In the genomic region with DNA sequence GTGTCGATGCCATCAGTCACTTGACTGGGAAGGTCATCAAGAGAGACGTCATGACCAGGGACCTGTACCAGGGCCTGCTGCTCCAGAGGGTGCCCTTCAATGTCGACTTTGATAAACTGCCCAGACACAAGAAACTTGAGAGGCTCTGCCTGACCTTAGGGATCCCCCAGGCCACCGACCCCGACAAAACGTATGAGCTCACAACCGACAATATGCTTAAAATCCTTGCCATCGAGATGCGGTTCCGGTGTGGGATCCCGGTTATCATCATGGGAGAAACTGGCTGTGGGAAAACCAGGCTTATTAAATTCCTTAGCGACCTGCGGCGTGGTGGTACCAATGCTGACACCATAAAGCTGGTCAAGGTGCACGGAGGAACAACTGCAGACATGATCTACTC, we compare ENCODE assay signal across 17 cellular contexts.
DNase-seq lines count a peak whose midpoint lies in the region; FAIRE-seq and TF ChIP-seq lines count a peak whose summit lies in the region.
"Had no signal": no experiment of that assay in that cellular context is flagged by ENCODE, and none has a peak within 500 bp of the region (broad histone marks: within the 10 kb centered on the region; RNA-seq: fewer than 3 reads in every experiment).

No MANE protein-coding gene starts in this region.

- H3K27me3 Mint-ChIP-seq in progenitor cell of endocrine pancreas (no peaks in the 10 kb centered on the region), mesothelial cell of epicardium (ENCODE audit: low read depth) (no peaks in the 10 kb centered on the region)
- H3K27me3 Mint-ChIP-seq: CD4-positive, alpha-beta memory T cell had no signal

- H3K14ac ChIP-seq in H1 (ENCODE audit: insufficient read length): no peak overlapping the region

- H3K9ac ChIP-seq in H1 (replicated peaks in 1 of 4; ENCODE audit: extremely low read depth in 1 of 4, low read depth in 3 of 4, low read length in 3 of 4): no peak overlapping the region

- peaks cover 38 to 70% (median 60%) of the 10 kb centered on the region in 4 experiments for H3K36me3 ChIP-seq in H1 (ENCODE audit: control insufficient read depth in 2 of 4, insufficient read depth in 4 of 4, low read length in 3 of 4)

- no peak overlapping the region for H3K4me2 ChIP-seq in H1 (ENCODE audit: insufficient read depth in 1 of 2, low read depth in 2 of 2, low read length in 2 of 2)
- H3K4me2 ChIP-seq: A549 had no signal

- 89% methylated on average over 15 of the region's 15 CpGs; no CpG with 5 or more reads in 1 of the 2 experiments for WGBS in H1 (ENCODE audit: extremely low coverage in 1 of 2, insufficient coverage in 1 of 2, insufficient read length in 1 of 2, insufficient replicate concordance in 2 of 2, low coverage in 1 of 2, low lambda C conversion rate in 2 of 2, missing lambda C conversion rate in 1 of 2), 2 experiments

- H3K27me3 ChIP-seq in H1 (replicated peaks in 1 of 4; ENCODE audit: control insufficient read depth in 3 of 4, extremely low read depth in 1 of 4, insufficient read depth in 3 of 4, low read length in 3 of 4): no peaks in the 10 kb centered on the region
- H3K27me3 ChIP-seq: BE2C had no signal

- no peak overlapping the region for H2AK5ac ChIP-seq in H1 (ENCODE audit: low read depth, low read length)

- peak overlapping the region; percentile 59 for H3K27ac Mint-ChIP-seq in progenitor cell of endocrine pancreas
- H3K27ac Mint-ChIP-seq in mesothelial cell of epicardium: no peak overlapping the region

- POLR2A ChIA-PET in H1 (lab: Charles Lee; ENCODE audit: partially characterized antibody): no interaction called here

- FAIRE-seq in H1 (lab: Jason Lieb, UNC): no peak
- FAIRE-seq: A549, G401.6, GM12891 had no signal

- H2AFZ ChIP-seq in H1 (ENCODE audit: low read length): no peak overlapping the region

- H2BK5ac ChIP-seq in H1 (ENCODE audit: low read depth, low read length): no peak overlapping the region

- no peak overlapping the region for H2BK20ac ChIP-seq in H1 (ENCODE audit: low read length)

- H2BK15ac ChIP-seq in H1 (ENCODE audit: low read length): no peak overlapping the region

- no peak overlapping the region for H4K5ac ChIP-seq in H1 (ENCODE audit: insufficient read length, low read depth, low read length)

- no peak overlapping the region for H4K91ac ChIP-seq in H1 (replicated peaks; ENCODE audit: insufficient read length, low read length)

- TF ChIP-seq RAD21 in H1 (IDR thresholded peaks at IDR 0.05 in 1 of 2, conservative IDR thresholded peaks at IDR 0.05 in 1 of 2; ENCODE audit: low read depth in 2 of 2, low read length in 2 of 2): no peak

- H3K18ac ChIP-seq in H1 (ENCODE audit: extremely low read depth, low read length): no peak overlapping the region

- DNase-seq in activated effector memory CD4-positive, alpha-beta T cell treated with anti-CD3 and anti-CD28 coated beads, Interleukin-2, amount 50 U/mL, for 16 hours: peak; percentile 47
- DNase-seq in activated effector memory CD4-positive, alpha-beta T cell treated with Interleukin-2 at 50 U/mL for 16 hours: no peak
- DNase-seq in H1 (ENCODE audit: low read depth in 1 of 2, low spot score in 2 of 2) (no peak), progenitor cell of endocrine pancreas (ENCODE audit: low spot score, unreplicated experiment) (no peak), mesothelial cell of epicardium (ENCODE audit: low spot score in 2 of 2, unreplicated experiment in 2 of 2) (no peak), dermis blood vessel endothelial cell (no peak)
- DNase-seq: BE2C; CD4-positive, alpha-beta memory T cell; DMS79 treated with DMSO at 0.1 percent for 48 hours; EL; GOT3 had no signal

- TF ChIP-seq EP300 in H1 (IDR thresholded peaks at IDR 0.05; ENCODE audit: borderline replicate concordance in 1 of 2, low read depth in 2 of 2, low read length in 2 of 2): no peak

- no peak for TF ChIP-seq CTCF in H1 (IDR thresholded peaks at IDR 0.05; ENCODE audit: control extremely low read depth in 1 of 3, insufficient read depth in 1 of 3, low read depth in 1 of 3, low read length in 3 of 3)
- TF ChIP-seq CTCF in progenitor cell of endocrine pancreas (IDR thresholded peaks at IDR 0.05; ENCODE audit: unreplicated experiment): no peak
- TF ChIP-seq CTCF in mesothelial cell of epicardium (IDR thresholded peaks at IDR 0.05; ENCODE audit: unreplicated experiment): no peak

- no peak overlapping the region for H3K4ac ChIP-seq in H1 (replicated peaks; ENCODE audit: insufficient read length, low read depth, low read length)

- H3K36me3 Mint-ChIP-seq in progenitor cell of endocrine pancreas (ENCODE audit: insufficient read depth) (peaks cover 26% of the 10 kb centered on the region), mesothelial cell of epicardium (peaks cover 63% of the 10 kb centered on the region)

- no peak overlapping the region for H3K4me3 ChIP-seq in H1 (ENCODE audit: extremely low read depth in 1 of 4, insufficient read depth in 2 of 4, low read depth in 3 of 4, low read length in 4 of 4)
- H3K4me3 ChIP-seq: A549, HAP-1 had no signal

- no peak overlapping the region for H2BK12ac ChIP-seq in H1 (ENCODE audit: low read depth, low read length)

- TF ChIP-seq POLR2A in H1 (IDR thresholded peaks at IDR 0.05; ENCODE audit: control extremely low read depth in 1 of 2, low read depth in 2 of 2, low read length in 2 of 2): no peak

- no peaks in the 10 kb centered on the region for H3K9me3 ChIP-seq in H1 (ENCODE audit: insufficient read depth in 2 of 2, low read depth in 1 of 2, low read length in 1 of 2)
- H3K9me3 ChIP-seq: A549, BE2C, HAP-1 had no signal

- H4K20me1 ChIP-seq in H1 (replicated peaks in 1 of 2; ENCODE audit: control insufficient read depth in 1 of 2, insufficient read depth in 2 of 2, low read length in 2 of 2): peaks cover 7 to 13% of the 10 kb centered on the region in 2 experiments

- CTCF ChIA-PET in H1 (lab: Charles Lee; ENCODE audit: partially characterized antibody): interaction anchor here (1.2 to 3.1 kb wide), 6 partner anchors 10 to 61 kb away, joined by 3 to 19 read pairs (median 4); no protein-coding TSS in a partner anchor

- H2BK120ac ChIP-seq in H1 (replicated peaks; ENCODE audit: low read depth, low read length): no peak overlapping the region

- H3K56ac ChIP-seq in H1 (replicated peaks; ENCODE audit: insufficient read length, low read depth, low read length): no peak overlapping the region

- H3K4me3 Mint-ChIP-seq in progenitor cell of endocrine pancreas (ENCODE audit: low read depth) (no peak overlapping the region), mesothelial cell of epicardium (no peak overlapping the region)
- H3K4me3 Mint-ChIP-seq: CD4-positive, alpha-beta memory T cell had no signal

- H3K4me1 ChIP-seq in H1 (replicated peaks in 1 of 4; ENCODE audit: control insufficient read depth in 3 of 4, insufficient read depth in 4 of 4, low read length in 3 of 4): no peaks in the 10 kb centered on the region
- H3K4me1 ChIP-seq: A549, BE2C, HAP-1 had no signal

- no peak overlapping the region for H3K23ac ChIP-seq in H1 (ENCODE audit: insufficient read length)

- peaks cover 2% of the 10 kb centered on the region; the same call in 1 of the 2 replicates for H3K79me1 ChIP-seq in H1 (ENCODE audit: low read depth, low read length)

- H3K9me3 Mint-ChIP-seq in progenitor cell of endocrine pancreas (ENCODE audit: low read depth) (no peaks in the 10 kb centered on the region), mesothelial cell of epicardium (no peaks in the 10 kb centered on the region)

- H3K79me2 ChIP-seq in H1 (ENCODE audit: control insufficient read depth in 1 of 2, insufficient read depth in 2 of 2, low read length in 2 of 2): no peaks in the 10 kb centered on the region

- H3K4me1 Mint-ChIP-seq in progenitor cell of endocrine pancreas (ENCODE audit: low read depth): no peaks in the 10 kb centered on the region
- H3K4me1 Mint-ChIP-seq in mesothelial cell of epicardium: no peaks in the 10 kb centered on the region

- H3K27ac ChIP-seq in H1 (ENCODE audit: low read depth, low read length): no peak overlapping the region
- H3K27ac ChIP-seq: A549, C4-2B, HL-60 had no signal

- H4K8ac ChIP-seq in H1 (ENCODE audit: extremely low read depth, insufficient read depth, low read length): no peak overlapping the region

- H3K23me2 ChIP-seq in H1 (ENCODE audit: low read depth, low read length): no peaks in the 10 kb centered on the region

TF ChIP-seq in H1, 55 proteins besides CTCF, POLR2A, EP300 and RAD21:
- TF ChIP-seq CEBPB (IDR thresholded peaks at IDR 0.05; ENCODE audit: low read depth, low read length) (no peak), PHF8 (conservative IDR thresholded peaks at IDR 0.05; ENCODE audit: low read depth, low read length) (0 out of 2 replicates have a peak, but pooled peaks have one; percentile 3), ATF3 (IDR thresholded peaks at IDR 0.05; ENCODE audit: insufficient read depth, low read depth, low read length) (no peak), GABPA (IDR thresholded peaks at IDR 0.05; ENCODE audit: borderline replicate concordance, insufficient read depth, low read length) (no peak)
